1 cellular context compared by ENCODE assay signal in the genomic region with DNA sequence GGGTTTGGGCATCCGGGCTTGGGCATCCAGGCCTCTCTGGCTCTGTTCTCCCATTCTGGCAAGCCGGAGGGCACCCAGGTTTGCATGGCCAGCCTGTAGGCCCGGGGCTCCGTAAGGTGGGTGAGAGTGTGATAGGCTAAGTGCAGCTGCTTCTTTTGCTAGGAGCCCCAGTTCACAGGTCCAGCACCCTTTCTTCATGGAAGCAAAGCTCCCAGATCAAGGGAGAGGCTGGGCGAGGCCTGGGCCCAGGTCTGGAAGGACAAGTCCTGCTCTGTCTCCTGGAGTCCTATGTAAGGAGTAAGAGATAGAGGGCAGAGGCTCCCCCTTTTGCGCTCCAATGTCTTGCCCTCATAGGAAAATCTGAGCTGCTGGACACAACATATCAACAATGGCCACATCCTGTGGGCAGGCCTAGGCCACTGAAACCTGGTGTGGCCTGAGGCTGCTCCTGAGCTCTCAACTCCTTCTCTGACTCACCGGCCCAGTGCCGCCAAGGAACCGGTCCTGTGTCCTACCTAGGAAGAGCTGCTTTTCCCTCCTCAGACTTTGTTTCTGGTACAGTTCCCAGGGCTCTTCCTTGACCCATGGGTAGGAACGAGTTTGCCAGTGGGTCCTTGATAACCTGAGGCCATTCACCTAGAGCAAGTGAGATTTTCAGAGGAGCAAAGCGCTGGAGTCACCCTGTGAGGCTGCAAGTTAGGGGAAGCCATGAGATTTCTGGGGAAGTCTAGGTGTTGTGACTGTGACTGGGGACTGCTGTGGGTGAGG.
TF ChIP-seq lines count a peak whose summit lies in the region.

No MANE protein-coding gene starts in this region.

TF ChIP-seq in GM23338, 12 proteins besides CTCF, POLR2A, EP300 and RAD21 (continued from another document):
- TF ChIP-seq ZNF462 (CRISPR knock-in tag; IDR thresholded peaks at IDR 0.05), result no peak
